In the genomic region with DNA sequence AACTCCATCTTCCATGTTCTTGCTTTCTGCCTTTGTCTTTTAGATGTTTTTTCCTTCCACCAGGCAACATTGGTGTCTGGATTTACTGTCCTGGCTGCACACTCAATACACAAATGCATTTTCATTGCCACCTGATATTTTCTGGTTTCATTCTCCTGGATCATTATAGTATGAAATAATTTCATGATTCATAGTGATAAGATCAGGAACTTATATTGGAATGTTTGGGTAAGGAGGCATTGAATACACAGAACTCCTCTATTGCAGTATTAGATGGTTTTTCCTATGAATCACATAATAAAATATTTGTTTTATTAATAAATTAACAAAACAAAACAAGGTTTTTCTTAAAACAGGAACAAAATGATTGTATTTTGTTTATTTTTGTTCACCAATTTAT, we compare ENCODE assay signal across 27 cellular contexts.
"Had no signal": no experiment of that assay in that cellular context is flagged by ENCODE, and none has a peak within 500 bp of the region (broad histone marks: within the 10 kb centered on the region; RNA-seq: fewer than 3 reads in every experiment).

No MANE protein-coding gene starts in this region.

- DNase-seq: stimulated activated CD4-positive, alpha-beta T cell treated with anti-CD3 and anti-CD28 coated beads, Interleukin-2, amount 100 ng/mL, for 48 hours; stimulated activated CD4-positive, alpha-beta T cell treated with anti-CD3 and anti-CD28 coated beads, Interleukin-4, amount 100 ng/mL, for 1 hour; stimulated activated CD4-positive, alpha-beta T cell treated with anti-CD3 and anti-CD28 coated beads, Interleukin-4, amount 100 ng/mL, for 24 hours; stimulated activated CD4-positive, alpha-beta T cell treated with anti-CD3 and anti-CD28 coated beads, Interleukin-4, amount 100 ng/mL, for 4 hours; stimulated activated CD8-positive, alpha-beta memory T cell treated with anti-CD3 and anti-CD28 coated beads, Interleukin-4, amount 100 ng/mL, for 48 hours; stimulated activated naive B cell treated with anti-CD40 and anti-IgM and Interleukin-4, amounts not matched to agents 10 μg/mL and 1 μg/mL and 100 μg/mL, for 72 hours; stimulated activated naive CD4-positive, alpha-beta T cell; stimulated activated naive CD4-positive, alpha-beta T cell treated with Interleukin-2 at 50 U/mL for 16 hours; stimulated activated naive CD8-positive, alpha-beta T cell treated with anti-CD3 and anti-CD28 coated beads, Interleukin-15, amount 100 ng/mL, for 72 hours; stimulated activated naive CD8-positive, alpha-beta T cell treated with anti-CD3 and anti-CD28 coated beads, Interleukin-15, Interleukin-2, amounts not matched to agents 100 U/mL and 50 U/mL, for 24 hours; stomach; substantia nigra; testis; thyroid gland; tibial artery; transverse colon; trophoblast cell; upper lobe of left lung; upper lobe of right lung; uterus had no signal

- H3K36me3 ChIP-seq: stomach, suprapubic skin, thoracic aorta, thyroid gland, tibial artery, tibial nerve, transverse colon, upper lobe of left lung, upper lobe of right lung, uterus, vagina had no signal

- ATAC-seq: stimulated activated effector memory CD8-positive, alpha-beta T cell treated with anti-CD3 and anti-CD28 coated beads, Interleukin-12 subunit alpha, Interleukin-12 subunit beta, amount 100 ng/mL, for 72 hours; stimulated activated memory B cell treated with anti-CD40 and anti-IgM and Interleukin-4, amounts not matched to agents 10 μg/mL and 1 μg/mL and 100 μg/mL, for 72 hours; stimulated activated naive B cell treated with anti-CD40 and anti-IgM and Interleukin-4, amounts not matched to agents 10 μg/mL and 1 μg/mL and 100 μg/mL, for 72 hours; stimulated activated naive CD8-positive, alpha-beta T cell treated with anti-CD3 and anti-CD28 coated beads, Interleukin-15, amount 100 ng/mL, for 72 hours; stimulated activated naive CD8-positive, alpha-beta T cell treated with anti-CD3 and anti-CD28 coated beads, Interleukin-15, Interleukin-2, amounts not matched to agents 100 U/mL and 50 U/mL, for 24 hours; upper lobe of right lung had no signal

- H3K27ac ChIP-seq: stomach, suprapubic skin, testis, thoracic aorta, thyroid gland, tibial artery, tibial nerve, transverse colon, upper lobe of left lung, upper lobe of right lung, uterus, vagina had no signal

- H3K27me3 ChIP-seq: stomach, suprapubic skin, testis, thyroid gland, tibial artery, tibial nerve, transverse colon, upper lobe of left lung, upper lobe of right lung, uterus, vagina had no signal

- FAIRE-seq: urothelium cell line had no signal

- H3K4me3 ChIP-seq: stomach, suprapubic skin, testis, thoracic aorta, thyroid gland, tibial artery, tibial nerve, transverse colon, upper lobe of left lung, upper lobe of right lung, uterus, vagina had no signal

- H3K4me1 ChIP-seq: stomach, suprapubic skin, testis, thyroid gland, tibial artery, tibial nerve, transverse colon, upper lobe of left lung, upper lobe of right lung, uterus, vagina had no signal

- H3K9me3 ChIP-seq: suprapubic skin, testis, thoracic aorta, thyroid gland, tibial artery, tibial nerve, transverse colon, upper lobe of left lung, upper lobe of right lung, uterus, vagina had no signal
